1 cellular context compared by ENCODE assay signal in the genomic region with DNA sequence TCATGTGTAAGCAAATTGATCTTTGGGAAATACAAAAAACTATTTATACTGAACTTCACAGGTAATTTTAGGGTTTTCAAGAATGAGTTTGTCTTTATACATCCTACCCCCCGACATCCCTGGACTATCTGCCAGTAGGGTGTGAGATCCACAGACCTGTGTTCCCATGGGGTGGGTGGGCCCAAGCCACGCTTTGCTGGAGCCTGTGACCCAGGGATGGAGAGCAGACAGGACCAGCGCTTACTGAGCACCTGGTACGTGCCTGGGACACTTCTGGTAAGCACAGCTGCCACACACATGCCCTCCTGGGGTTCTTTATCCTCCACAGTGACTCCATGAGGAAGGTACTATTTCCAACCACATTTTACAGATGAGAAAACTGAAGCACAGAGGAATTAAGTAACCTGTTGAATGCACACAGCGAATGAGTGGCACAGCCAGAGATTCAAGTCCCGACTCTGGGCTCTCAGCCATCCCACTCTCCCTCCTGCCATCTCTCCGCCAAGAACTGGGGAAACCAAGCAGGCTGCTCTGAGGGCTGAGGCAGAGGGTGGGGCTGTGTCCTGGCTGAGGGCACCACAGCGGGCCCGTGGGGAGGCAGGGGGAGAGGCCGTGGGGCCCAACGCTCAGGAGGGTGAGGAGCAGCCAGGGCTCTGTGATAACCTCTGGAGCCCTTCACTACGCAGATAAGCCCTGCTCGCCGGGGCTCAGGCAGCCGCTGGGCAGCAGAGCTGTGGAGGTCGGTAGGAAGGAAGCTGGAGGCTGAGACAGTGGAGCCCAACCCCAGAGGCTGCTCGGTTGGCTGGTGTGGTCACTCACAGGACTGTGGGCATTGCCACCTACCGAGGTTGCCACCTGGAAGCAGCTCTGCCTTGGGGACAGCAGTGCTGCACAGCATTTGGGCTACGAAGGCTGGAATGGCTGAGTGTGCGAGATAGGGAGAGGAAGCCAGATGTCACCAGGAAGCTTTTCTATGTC.
TF ChIP-seq lines count a peak whose summit lies in the region.

No MANE protein-coding gene starts in this region.

TF ChIP-seq in K562, 482 proteins besides CTCF, POLR2A, EP300 and RAD21 (continued from another document):
- TF ChIP-seq, protein P1, sequence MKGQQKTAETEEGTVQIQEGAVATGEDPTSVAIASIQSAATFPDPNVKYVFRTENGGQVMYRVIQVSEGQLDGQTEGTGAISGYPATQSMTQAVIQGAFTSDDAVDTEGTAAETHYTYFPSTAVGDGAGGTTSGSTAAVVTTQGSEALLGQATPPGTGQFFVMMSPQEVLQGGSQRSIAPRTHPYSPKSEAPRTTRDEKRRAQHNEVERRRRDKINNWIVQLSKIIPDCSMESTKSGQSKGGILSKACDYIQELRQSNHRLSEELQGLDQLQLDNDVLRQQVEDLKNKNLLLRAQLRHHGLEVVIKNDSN (CRISPR knock-in tag; IDR thresholded peaks at IDR 0.05) = no peak
- TF ChIP-seq E2F5 (CRISPR knock-in tag; IDR thresholded peaks at IDR 0.05) = no peak
- peak; percentile 91 for TF ChIP-seq ERF (CRISPR knock-in tag; IDR thresholded peaks at IDR 0.05)
- no peak for TF ChIP-seq PTRF (tag; IDR thresholded peaks at IDR 0.05)
- TF ChIP-seq SNIP1 (IDR thresholded peaks at IDR 0.05; ENCODE audit: low read depth) = no peak
- TF ChIP-seq ATF4 (CRISPR knock-in tag; IDR thresholded peaks at IDR 0.05) = 0 out of 2 replicates have a peak, but pooled peaks have one; percentile 25
- peak; percentile 3 for TF ChIP-seq PRDM10 (IDR thresholded peaks at IDR 0.05; ENCODE audit: partially characterized antibody)
- TF ChIP-seq DNMT1 (IDR thresholded peaks at IDR 0.05) = no peak
- peak; percentile 87; the same call in 1 of the 2 replicates for TF ChIP-seq NR4A1 (CRISPR knock-in tag; IDR thresholded peaks at IDR 0.05)
- TF ChIP-seq NR4A1 (tag; IDR thresholded peaks at IDR 0.05) = peak; percentile 87; the same call in 1 of the 2 replicates
- no peak for TF ChIP-seq KLF10 (CRISPR knock-in tag; IDR thresholded peaks at IDR 0.05)
- TF ChIP-seq OTX1 (CRISPR knock-in tag; IDR thresholded peaks at IDR 0.05) = no peak
- TF ChIP-seq ZEB2 (IDR thresholded peaks at IDR 0.05) = 0 out of 2 replicates have a peak, but pooled peaks have one; percentile 8
- no peak for TF ChIP-seq NCOA6 (IDR thresholded peaks at IDR 0.05)
- no peak for TF ChIP-seq LCOR (CRISPR knock-in tag; IDR thresholded peaks at IDR 0.05)
- TF ChIP-seq, protein P2, sequence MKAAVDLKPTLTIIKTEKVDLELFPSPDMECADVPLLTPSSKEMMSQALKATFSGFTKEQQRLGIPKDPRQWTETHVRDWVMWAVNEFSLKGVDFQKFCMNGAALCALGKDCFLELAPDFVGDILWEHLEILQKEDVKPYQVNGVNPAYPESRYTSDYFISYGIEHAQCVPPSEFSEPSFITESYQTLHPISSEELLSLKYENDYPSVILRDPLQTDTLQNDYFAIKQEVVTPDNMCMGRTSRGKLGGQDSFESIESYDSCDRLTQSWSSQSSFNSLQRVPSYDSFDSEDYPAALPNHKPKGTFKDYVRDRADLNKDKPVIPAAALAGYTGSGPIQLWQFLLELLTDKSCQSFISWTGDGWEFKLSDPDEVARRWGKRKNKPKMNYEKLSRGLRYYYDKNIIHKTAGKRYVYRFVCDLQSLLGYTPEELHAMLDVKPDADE (conservative IDR thresholded peaks at IDR 0.05; ENCODE audit: control insufficient read depth, low read depth, low read length) = no peak
- no peak for TF ChIP-seq BRCA1 (IDR thresholded peaks at IDR 0.05)
- no peak for TF ChIP-seq BRCA1 (CRISPR knock-in tag; IDR thresholded peaks at IDR 0.05)
- TF ChIP-seq POLR3G (IDR thresholded peaks at IDR 0.05; ENCODE audit: extremely low read depth, insufficient read length, insufficient replicate concordance) = no peak
- 0 out of 2 replicates have a peak, but pooled peaks have one; percentile 22 for TF ChIP-seq GTF2E2 (tag; IDR thresholded peaks at IDR 0.05)
- TF ChIP-seq ELF1 (tag; IDR thresholded peaks at IDR 0.05) = no peak
- TF ChIP-seq MAZ (CRISPR knock-in tag; conservative IDR thresholded peaks at IDR 0.05 in 1 of 2, IDR thresholded peaks at IDR 0.05 in 1 of 2) = peak; percentile 56 to 57; a peak in 3 of 4 replicates
TF ChIP-seq in K562: peak in this region for 102.
